20 cellular contexts compared by ENCODE assay signal in genomic region chr1:34360574-34360973, GRCh38.
DNase-seq lines count a peak whose midpoint lies in the region; ATAC-seq and TF ChIP-seq lines count a peak whose summit lies in the region.
"Had no signal": no experiment of that assay in that cellular context is flagged by ENCODE, and none has a peak within 500 bp of the region (broad histone marks: within the 10 kb centered on the region; RNA-seq: fewer than 3 reads in every experiment).

No MANE protein-coding gene starts in this region.

- H3K36me3 Mint-ChIP-seq in activated T-helper 17 cell treated with anti-CD3 and anti-CD28 coated beads, Interleukin-2, amount 50 U/mL, for 72 hours (ENCODE audit: low read depth): no peaks in the 10 kb centered on the region
- no peaks in the 10 kb centered on the region for H3K36me3 Mint-ChIP-seq in stimulated activated naive B cell treated with anti-CD40 and anti-IgM and Interleukin-4, amounts not matched to agents 10 μg/mL and 1 μg/mL and 100 μg/mL, for 72 hours
- H3K36me3 Mint-ChIP-seq: natural killer cell treated with Interleukin-12 subunit alpha and Interleukin-12 subunit beta and Interleukin-15 and Interleukin-18, amount 100 ng/mL, for 72 hours; T-cell; type B pancreatic cell had no signal

- H3K27me3 Mint-ChIP-seq in activated T-helper 17 cell treated with anti-CD3 and anti-CD28 coated beads, Interleukin-2, amount 50 U/mL, for 72 hours: peaks cover 44% of the 10 kb centered on the region
- H3K27me3 Mint-ChIP-seq in stimulated activated naive B cell treated with anti-CD40 and anti-IgM and Interleukin-4, amounts not matched to agents 10 μg/mL and 1 μg/mL and 100 μg/mL, for 72 hours: peaks cover 11 to 38% of the 10 kb centered on the region in 2 donors
- H3K27me3 Mint-ChIP-seq: activated CD4-positive, alpha-beta T cell treated with anti-CD3 and anti-CD28 coated beads, Interleukin-2, amount 10 ng/mL, durations not matched to agents 24 days and 14 days had no signal

- no peak overlapping the region for H3K27ac ChIP-seq in coronary artery
- H3K27ac ChIP-seq: parathyroid adenoma had no signal

- H3K4me3 ChIP-seq in coronary artery: no peak overlapping the region

- H3K4me3 Mint-ChIP-seq in activated T-helper 17 cell treated with anti-CD3 and anti-CD28 coated beads, Interleukin-2, amount 50 U/mL, for 72 hours: no peak overlapping the region
- H3K4me3 Mint-ChIP-seq in stimulated activated naive B cell treated with anti-CD40 and anti-IgM and Interleukin-4, amounts not matched to agents 10 μg/mL and 1 μg/mL and 100 μg/mL, for 72 hours: no peak overlapping the region
- H3K4me3 Mint-ChIP-seq: activated CD4-positive, alpha-beta T cell treated with anti-CD3 and anti-CD28 coated beads, Interleukin-2, amount 10 ng/mL, durations not matched to agents 24 days and 14 days; natural killer cell treated with Interleukin-12 subunit alpha and Interleukin-12 subunit beta and Interleukin-15 and Interleukin-18, amount 100 ng/mL, for 72 hours; stimulated activated naive CD8-positive, alpha-beta T cell treated with anti-CD3 and anti-CD28 coated beads, Interleukin-15, amount 100 ng/mL, for 72 hours; T-cell; type B pancreatic cell had no signal

- no peaks in the 10 kb centered on the region for H3K4me1 Mint-ChIP-seq in activated T-helper 17 cell treated with anti-CD3 and anti-CD28 coated beads, Interleukin-2, amount 50 U/mL, for 72 hours
- H3K4me1 Mint-ChIP-seq in stimulated activated naive B cell treated with anti-CD40 and anti-IgM and Interleukin-4, amounts not matched to agents 10 μg/mL and 1 μg/mL and 100 μg/mL, for 72 hours: peaks cover 0 to 2% of the 10 kb centered on the region in 2 donors
- H3K4me1 Mint-ChIP-seq: activated CD4-positive, alpha-beta T cell treated with anti-CD3 and anti-CD28 coated beads, Interleukin-2, amount 10 ng/mL, durations not matched to agents 24 days and 14 days; stimulated activated naive CD8-positive, alpha-beta T cell treated with anti-CD3 and anti-CD28 coated beads, Interleukin-15, amount 100 ng/mL, for 72 hours; T-cell had no signal

- ATAC-seq in GM18861 (IDR thresholded peaks at IDR 0.05; ENCODE audit: unreplicated experiment): peak; percentile 50
- ATAC-seq in HG02981 (IDR thresholded peaks at IDR 0.05; ENCODE audit: unreplicated experiment): peak; percentile 55
- ATAC-seq in activated T-helper 17 cell treated with anti-CD3 and anti-CD28 coated beads, Interleukin-2, amount 50 U/mL, for 72 hours (replicated peaks): peak; percentile 19
- ATAC-seq in stimulated activated naive B cell treated with anti-CD40 and anti-IgM and Interleukin-4, amounts not matched to agents 10 μg/mL and 1 μg/mL and 100 μg/mL, for 72 hours (replicated peaks): peak; percentile 68 to 74
- ATAC-seq in stimulated activated naive CD8-positive, alpha-beta T cell treated with anti-CD3 and anti-CD28 coated beads, Interleukin-15, Interleukin-2, amounts not matched to agents 100 U/mL and 50 U/mL, for 24 hours: no peak
- ATAC-seq: natural killer cell treated with Interleukin-12 subunit alpha and Interleukin-12 subunit beta and Interleukin-15 and Interleukin-18, amount 100 ng/mL, for 72 hours; stimulated activated naive CD8-positive, alpha-beta T cell treated with anti-CD3 and anti-CD28 coated beads, Interleukin-15, amount 100 ng/mL, for 72 hours; T-cell had no signal

- H3K27ac Mint-ChIP-seq in activated T-helper 17 cell treated with anti-CD3 and anti-CD28 coated beads, Interleukin-2, amount 50 U/mL, for 72 hours: no peak overlapping the region
- no peak overlapping the region for H3K27ac Mint-ChIP-seq in stimulated activated naive B cell treated with anti-CD40 and anti-IgM and Interleukin-4, amounts not matched to agents 10 μg/mL and 1 μg/mL and 100 μg/mL, for 72 hours
- H3K27ac Mint-ChIP-seq: activated CD4-positive, alpha-beta T cell treated with anti-CD3 and anti-CD28 coated beads, Interleukin-2, amount 10 ng/mL, durations not matched to agents 24 days and 14 days; natural killer cell treated with Interleukin-12 subunit alpha and Interleukin-12 subunit beta and Interleukin-15 and Interleukin-18, amount 100 ng/mL, for 72 hours; stimulated activated naive CD8-positive, alpha-beta T cell treated with anti-CD3 and anti-CD28 coated beads, Interleukin-15, amount 100 ng/mL, for 72 hours; T-cell; type B pancreatic cell had no signal

- TF ChIP-seq CTCF in coronary artery (IDR thresholded peaks at IDR 0.05): no peak

- no peaks in the 10 kb centered on the region for H3K9me3 Mint-ChIP-seq in activated T-helper 17 cell treated with anti-CD3 and anti-CD28 coated beads, Interleukin-2, amount 50 U/mL, for 72 hours
- H3K9me3 Mint-ChIP-seq in stimulated activated naive B cell treated with anti-CD40 and anti-IgM and Interleukin-4, amounts not matched to agents 10 μg/mL and 1 μg/mL and 100 μg/mL, for 72 hours: peaks cover 6 to 8% of the 10 kb centered on the region in 2 donors
- H3K9me3 Mint-ChIP-seq: activated CD4-positive, alpha-beta T cell treated with anti-CD3 and anti-CD28 coated beads, Interleukin-2, amount 10 ng/mL, durations not matched to agents 24 days and 14 days; natural killer cell treated with Interleukin-12 subunit alpha and Interleukin-12 subunit beta and Interleukin-15 and Interleukin-18, amount 100 ng/mL, for 72 hours; type B pancreatic cell had no signal

- no peak for DNase-seq in stimulated activated naive B cell treated with anti-CD40 and anti-IgM and Interleukin-4, amounts not matched to agents 10 μg/mL and 1 μg/mL and 100 μg/mL, for 72 hours
- DNase-seq in stimulated activated naive CD8-positive, alpha-beta T cell treated with anti-CD3 and anti-CD28 coated beads, Interleukin-15, Interleukin-2, amounts not matched to agents 100 U/mL and 50 U/mL, for 24 hours: no peak
- DNase-seq in NCI-H2081 treated with DMSO at 0.1 percent for 48 hours (lab: John Stamatoyannopoulos, UW) (no peak), coronary artery (ENCODE audit: low spot score) (no peak)
- DNase-seq: activated CD4-positive, alpha-beta T cell treated with anti-CD3 and anti-CD28 coated beads, Interleukin-2, amount 10 ng/mL, durations not matched to agents 24 days and 14 days; activated CD8-positive, alpha-beta memory T cell treated with anti-CD3 and anti-CD28 coated beads, Interleukin-2, amount 50 U/mL, for 48 hours; activated effector memory CD4-positive, alpha-beta T cell treated with anti-CD3 and anti-CD28 coated beads, Interleukin-2, amount 50 U/mL, for 16 hours; GOT3; mesendoderm; NCI-H1105; NCI-H2107; NCI-H526; stimulated activated naive CD8-positive, alpha-beta T cell treated with anti-CD3 and anti-CD28 coated beads, Interleukin-15, amount 100 ng/mL, for 72 hours; T-cell had no signal
